ENCODE assay signal across 21 cellular contexts in the genomic region with DNA sequence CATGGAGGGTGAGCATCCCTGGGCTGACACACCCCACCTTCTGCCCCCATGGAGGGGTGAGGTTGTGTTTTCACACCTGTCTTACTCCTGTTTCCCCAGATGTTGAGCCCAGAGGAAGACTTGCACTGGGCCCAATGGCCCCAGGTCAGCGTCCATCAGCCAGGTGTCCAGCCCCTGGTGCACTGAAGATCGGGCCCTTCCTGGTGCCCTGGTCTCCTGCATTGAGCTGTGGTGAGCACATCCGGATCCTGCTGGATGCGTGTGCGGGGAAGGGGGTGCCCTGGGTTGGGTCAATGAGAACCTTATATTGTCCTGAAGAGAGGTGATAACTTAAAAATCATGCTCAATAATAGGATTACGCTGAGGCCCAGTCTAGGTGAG.
DNase-seq lines count a peak whose midpoint lies in the region; ATAC-seq and TF ChIP-seq lines count a peak whose summit lies in the region.
"Had no signal": no experiment of that assay in that cellular context is flagged by ENCODE, and none has a peak within 500 bp of the region (broad histone marks: within the 10 kb centered on the region; RNA-seq: fewer than 3 reads in every experiment).

No MANE protein-coding gene starts in this region.

- H3K4me3 ChIP-seq in lower lobe of right lung (no peak overlapping the region), stomach (no peak overlapping the region)
- H3K4me3 ChIP-seq: A549 had no signal

- TF ChIP-seq CTCF in WTC11 (IDR thresholded peaks at IDR 0.05) (no peak), lower lobe of right lung (IDR thresholded peaks at IDR 0.05) (no peak), stomach (IDR thresholded peaks at IDR 0.05) (no peak)

- intact Hi-C loops in lower lobe of right lung (cut with DNase I), result no loop called here
- intact Hi-C loops in stomach (cut with DNase I; ENCODE audit: low total_unique reads), result no loop called here

- DNase-seq in activated T-cell treated with anti-CD3 and anti-CD28 coated beads, Interleukin-2, amount 50 U/mL, for 4 hours, result peak; percentile 2
- no peak for DNase-seq in activated T-cell treated with anti-CD3 and anti-CD28 coated beads for 4 hours
- peak; percentile 3 for DNase-seq in WTC11 (ENCODE audit: low spot score)
- DNase-seq in lower lobe of right lung, result peak; percentile 15
- DNase-seq in stomach, result peak; percentile 9
- DNase-seq in NCI-H2196 (lab: John Stamatoyannopoulos, UW; ENCODE audit: unreplicated experiment), result no peak
- DNase-seq: COR-L47, GF-D8, HFFc6, NCI-H1048, NCI-H1436 treated with DMSO at 0.1 percent for 48 hours, NCI-H2029 treated with DMSO at 0.1 percent for 48 hours, NCI-H2171 treated with DMSO at 0.1 percent for 48 hours, NCI-H748 treated with DMSO at 0.1 percent for 48 hours, PC-3 had no signal

- H3K27me3 Mint-ChIP-seq in activated T-cell treated with anti-CD3 and anti-CD28 coated beads, Interleukin-2, amount 50 U/mL, for 4 hours (ENCODE audit: low read depth), result no peaks in the 10 kb centered on the region
- peaks cover 7% of the 10 kb centered on the region for H3K27me3 Mint-ChIP-seq in WTC11 (ENCODE audit: low read depth)

- H3K4me1 ChIP-seq in lower lobe of right lung, result no peaks in the 10 kb centered on the region
- H3K4me1 ChIP-seq in stomach, result no peaks in the 10 kb centered on the region
- H3K4me1 ChIP-seq: A549 had no signal

- TF ChIP-seq POLR2A in stomach (IDR thresholded peaks at IDR 0.05), result no peak

- H3K9me3 Mint-ChIP-seq in activated T-cell treated with anti-CD3 and anti-CD28 coated beads, Interleukin-2, amount 50 U/mL, for 4 hours, result peaks cover 3% of the 10 kb centered on the region
- peaks cover 50% of the 10 kb centered on the region for H3K9me3 Mint-ChIP-seq in WTC11

- CTCF ChIA-PET in WTC11 (lab: Charles Lee), result no interaction called here

- WGBS in stomach, 5 donors, result 85 to 95% (median 91%) methylated on average over 5 to 6 of the region's 6 CpGs

- H3K27me3 ChIP-seq in lower lobe of right lung (ENCODE audit: low read depth) (no peaks in the 10 kb centered on the region), stomach (no peaks in the 10 kb centered on the region)

- H3K36me3 ChIP-seq in lower lobe of right lung (no peaks in the 10 kb centered on the region), stomach (no peaks in the 10 kb centered on the region)

- H3K4me3 Mint-ChIP-seq in activated T-cell treated with anti-CD3 and anti-CD28 coated beads, Interleukin-2, amount 50 U/mL, for 4 hours, result no peak overlapping the region
- H3K4me3 Mint-ChIP-seq in WTC11, result no peak overlapping the region
- H3K4me3 Mint-ChIP-seq: HFFc6 had no signal

- no peak for ATAC-seq in activated T-cell treated with anti-CD3 and anti-CD28 coated beads, Interleukin-2, amount 50 U/mL, for 4 hours
- ATAC-seq in WTC11 (no peak), lower lobe of right lung (no peak), HG02610 (IDR thresholded peaks at IDR 0.05; ENCODE audit: unreplicated experiment) (no peak), GM21367 (IDR thresholded peaks at IDR 0.05; ENCODE audit: unreplicated experiment) (no peak)
- ATAC-seq: A549, PC-3 had no signal

- TF ChIP-seq EP300 in stomach (IDR thresholded peaks at IDR 0.05), result no peak

- no peaks in the 10 kb centered on the region for H3K4me1 Mint-ChIP-seq in activated T-cell treated with anti-CD3 and anti-CD28 coated beads, Interleukin-2, amount 50 U/mL, for 4 hours (ENCODE audit: low read depth)
- H3K4me1 Mint-ChIP-seq in WTC11, result no peaks in the 10 kb centered on the region

- peaks cover 6% of the 10 kb centered on the region for H3K9me3 ChIP-seq in lower lobe of right lung
- peaks cover 6 to 100% (median 96%) of the 10 kb centered on the region in 4 donors for H3K9me3 ChIP-seq in stomach
- H3K9me3 ChIP-seq: A549 had no signal

- H3K27ac Mint-ChIP-seq in WTC11, result no peak overlapping the region
- H3K27ac Mint-ChIP-seq: HFFc6 had no signal

- POLR2A ChIA-PET in WTC11 (lab: Charles Lee), result no interaction called here

- no peaks in the 10 kb centered on the region for H3K36me3 Mint-ChIP-seq in activated T-cell treated with anti-CD3 and anti-CD28 coated beads, Interleukin-2, amount 50 U/mL, for 4 hours (ENCODE audit: insufficient read depth)
- peaks cover 33% of the 10 kb centered on the region for H3K36me3 Mint-ChIP-seq in WTC11

- H3K27ac ChIP-seq in lower lobe of right lung (no peak overlapping the region), stomach (no peak overlapping the region)
- H3K27ac ChIP-seq: A549, C4-2B, KMS-11, RWPE1 had no signal

TF ChIP-seq in WTC11, 78 proteins besides CTCF, POLR2A, EP300 and RAD21:
- TF ChIP-seq ATF1 (CRISPR knock-in tag; IDR thresholded peaks at IDR 0.05), result no peak
- no peak for TF ChIP-seq NFYB (CRISPR knock-in tag; conservative IDR thresholded peaks at IDR 0.05; ENCODE audit: low read depth)
- TF ChIP-seq, protein P1, sequence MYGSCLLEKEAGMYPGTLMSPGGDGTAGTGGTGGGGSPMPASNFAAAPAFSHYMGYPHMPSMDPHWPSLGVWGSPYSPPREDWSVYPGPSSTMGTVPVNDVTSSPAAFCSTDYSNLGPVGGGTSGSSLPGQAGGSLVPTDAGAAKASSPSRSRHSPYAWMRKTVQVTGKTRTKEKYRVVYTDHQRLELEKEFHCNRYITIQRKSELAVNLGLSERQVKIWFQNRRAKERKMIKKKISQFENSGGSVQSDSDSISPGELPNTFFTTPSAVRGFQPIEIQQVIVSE (CRISPR knock-in tag; IDR thresholded peaks at IDR 0.05; ENCODE audit: borderline replicate concordance), result no peak
- TF ChIP-seq ZNF671 (CRISPR knock-in tag; IDR thresholded peaks at IDR 0.05), result no peak
- TF ChIP-seq EMX1 (CRISPR knock-in tag; IDR thresholded peaks at IDR 0.05), result no peak
- TF ChIP-seq ZNF317 (CRISPR knock-in tag; IDR thresholded peaks at IDR 0.05; ENCODE audit: borderline replicate concordance, low read depth), result no peak
- no peak for TF ChIP-seq TEAD4 (CRISPR knock-in tag; IDR thresholded peaks at IDR 0.05)
- TF ChIP-seq JUN (CRISPR knock-in tag; IDR thresholded peaks at IDR 0.05), result no peak
- TF ChIP-seq, protein P2, sequence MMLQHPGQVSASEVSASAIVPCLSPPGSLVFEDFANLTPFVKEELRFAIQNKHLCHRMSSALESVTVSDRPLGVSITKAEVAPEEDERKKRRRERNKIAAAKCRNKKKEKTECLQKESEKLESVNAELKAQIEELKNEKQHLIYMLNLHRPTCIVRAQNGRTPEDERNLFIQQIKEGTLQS (CRISPR knock-in tag; conservative IDR thresholded peaks at IDR 0.05), result no peak
- TF ChIP-seq, protein P3, sequence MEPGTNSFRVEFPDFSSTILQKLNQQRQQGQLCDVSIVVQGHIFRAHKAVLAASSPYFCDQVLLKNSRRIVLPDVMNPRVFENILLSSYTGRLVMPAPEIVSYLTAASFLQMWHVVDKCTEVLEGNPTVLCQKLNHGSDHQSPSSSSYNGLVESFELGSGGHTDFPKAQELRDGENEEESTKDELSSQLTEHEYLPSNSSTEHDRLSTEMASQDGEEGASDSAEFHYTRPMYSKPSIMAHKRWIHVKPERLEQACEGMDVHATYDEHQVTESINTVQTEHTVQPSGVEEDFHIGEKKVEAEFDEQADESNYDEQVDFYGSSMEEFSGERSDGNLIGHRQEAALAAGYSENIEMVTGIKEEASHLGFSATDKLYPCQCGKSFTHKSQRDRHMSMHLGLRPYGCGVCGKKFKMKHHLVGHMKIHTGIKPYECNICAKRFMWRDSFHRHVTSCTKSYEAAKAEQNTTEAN (CRISPR knock-in tag; IDR thresholded peaks at IDR 0.05), result no peak
- TF ChIP-seq, protein P4, sequence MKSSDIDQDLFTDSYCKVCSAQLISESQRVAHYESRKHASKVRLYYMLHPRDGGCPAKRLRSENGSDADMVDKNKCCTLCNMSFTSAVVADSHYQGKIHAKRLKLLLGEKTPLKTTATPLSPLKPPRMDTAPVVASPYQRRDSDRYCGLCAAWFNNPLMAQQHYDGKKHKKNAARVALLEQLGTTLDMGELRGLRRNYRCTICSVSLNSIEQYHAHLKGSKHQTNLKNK (CRISPR knock-in tag; IDR thresholded peaks at IDR 0.05), result no peak
TF ChIP-seq in WTC11: peak in this region for 0.

Comparison
In these comparisons a context has a peak if more than half of its experiments do, and no peak if none do; other contexts are left out.
1. DNase-seq: peak in activated T-cell treated with anti-CD3 and anti-CD28 coated beads, Interleukin-2, amount 50 U/mL, for 4 hours (single experiment), WTC11 (single experiment), lower lobe of right lung (single experiment) and stomach (single experiment); none in activated T-cell treated with anti-CD3 and anti-CD28 coated beads for 4 hours (single experiment) and NCI-H2196 (single experiment).